10 cellular contexts compared by ENCODE assay signal in genomic region chr21:41933259-41934079, GRCh38. TPM values are rescaled to one million over a fixed set of nuclear protein-coding genes. Genes with fewer than 3 reads are reported as not detected.
DNase-seq lines count a peak whose midpoint lies in the region; ATAC-seq and TF ChIP-seq lines count a peak whose summit lies in the region.
"Had no signal": no experiment of that assay in that cellular context is flagged by ENCODE, and none has a peak within 500 bp of the region (broad histone marks: within the 10 kb centered on the region; RNA-seq: fewer than 3 reads in every experiment).

No MANE protein-coding gene starts in this region.

- DNase-seq in HT-29 (ENCODE audit: low spot score) (peak; percentile 43), MCF 10A (ENCODE audit: unreplicated experiment) (peak; percentile 74), left kidney (ENCODE audit: low read depth, low spot score) (peak; percentile 61)
- DNase-seq: activated CD4-positive, alpha-beta memory T cell treated with anti-CD3 and anti-CD28 coated beads for 36 hours had no signal

- no peaks in the 10 kb centered on the region for H3K27me3 ChIP-seq in subcutaneous abdominal adipose tissue (ENCODE audit: control insufficient read depth in 5 of 5, insufficient read depth in 4 of 5, low read length in 5 of 5)

- no peaks in the 10 kb centered on the region for H3K9me3 ChIP-seq in subcutaneous abdominal adipose tissue (ENCODE audit: control insufficient read depth in 5 of 5, low read length in 5 of 5)

- peaks cover 36% of the 10 kb centered on the region for H3K4me1 Mint-ChIP-seq in MCF 10A (ENCODE audit: insufficient read depth, unreplicated experiment)
- H3K4me1 Mint-ChIP-seq in activated T-helper 17 cell treated with anti-CD3 and anti-CD28 coated beads, Interleukin-2, amount 50 U/mL, for 72 hours, result no peaks in the 10 kb centered on the region

- H3K27ac Mint-ChIP-seq in MCF 10A (ENCODE audit: low read depth, unreplicated experiment), result peak overlapping the region; percentile 84
- H3K27ac Mint-ChIP-seq in activated T-helper 17 cell treated with anti-CD3 and anti-CD28 coated beads, Interleukin-2, amount 50 U/mL, for 72 hours, result no peak overlapping the region
- H3K27ac Mint-ChIP-seq: activated CD4-positive, alpha-beta memory T cell treated with anti-CD3 and anti-CD28 coated beads for 36 hours had no signal

- H3K9ac ChIP-seq in subcutaneous abdominal adipose tissue (ENCODE audit: low read length in 5 of 5), result peak overlapping the region in 4 of 5 donors; percentile 38 to 70 (median 66)
- H3K9ac ChIP-seq: KMS-11 had no signal

- no peak overlapping the region for H3K4me3 Mint-ChIP-seq in MCF 10A (ENCODE audit: unreplicated experiment)
- H3K4me3 Mint-ChIP-seq in activated T-helper 17 cell treated with anti-CD3 and anti-CD28 coated beads, Interleukin-2, amount 50 U/mL, for 72 hours, result no peak overlapping the region
- H3K4me3 Mint-ChIP-seq: activated CD4-positive, alpha-beta memory T cell treated with anti-CD3 and anti-CD28 coated beads for 36 hours had no signal

- peak overlapping the region; percentile 43 to 68 (median 60) for H3K4me3 ChIP-seq in subcutaneous abdominal adipose tissue (ENCODE audit: low read depth in 1 of 5, low read length in 5 of 5)

- POLR2A ChIA-PET in MCF 10A (lab: Yijun Ruan, JAX), result interaction anchor here (0.7 to 3.6 kb wide), 7 partner anchors 15 to 332 kb away, joined by 3 to 14 read pairs (median 7); partner anchors contain the start of genes PRDM15 and ZBTB21

- no peaks in the 10 kb centered on the region for H3K27me3 Mint-ChIP-seq in MCF 10A (ENCODE audit: insufficient read depth, unreplicated experiment)
- H3K27me3 Mint-ChIP-seq in activated T-helper 17 cell treated with anti-CD3 and anti-CD28 coated beads, Interleukin-2, amount 50 U/mL, for 72 hours, result peaks cover 4% of the 10 kb centered on the region

- peaks cover 9 to 49% (median 48%) of the 10 kb centered on the region in 5 donors for H3K4me1 ChIP-seq in subcutaneous abdominal adipose tissue (ENCODE audit: control insufficient read depth in 5 of 5, insufficient read depth in 5 of 5, low read length in 5 of 5)

- peak overlapping the region; percentile 88 for H3K27ac ChIP-seq in subcutaneous abdominal adipose tissue (ENCODE audit: low read depth, low read length)
- H3K27ac ChIP-seq: KMS-11 had no signal

- no peak for TF ChIP-seq CTCF in MCF 10A (IDR thresholded peaks at IDR 0.05; ENCODE audit: unreplicated experiment)

- H3K9me3 Mint-ChIP-seq in MCF 10A (ENCODE audit: unreplicated experiment), result no peaks in the 10 kb centered on the region
- H3K9me3 Mint-ChIP-seq in activated T-helper 17 cell treated with anti-CD3 and anti-CD28 coated beads, Interleukin-2, amount 50 U/mL, for 72 hours, result no peaks in the 10 kb centered on the region
- H3K9me3 Mint-ChIP-seq: activated CD4-positive, alpha-beta memory T cell treated with anti-CD3 and anti-CD28 coated beads for 36 hours had no signal

- intact Hi-C loops in MCF 10A (cut with micrococcal nuclease), result loop anchor here (2.0 kb wide), 2 partner anchors 19 to 55 kb away; partner anchors contain the start of gene PRDM15

- peaks cover 17% of the 10 kb centered on the region for H3K36me3 Mint-ChIP-seq in MCF 10A (ENCODE audit: insufficient read depth, unreplicated experiment)
- H3K36me3 Mint-ChIP-seq in activated T-helper 17 cell treated with anti-CD3 and anti-CD28 coated beads, Interleukin-2, amount 50 U/mL, for 72 hours (ENCODE audit: low read depth), result no peaks in the 10 kb centered on the region
- H3K36me3 Mint-ChIP-seq: activated CD4-positive, alpha-beta memory T cell treated with anti-CD3 and anti-CD28 coated beads for 36 hours had no signal

- ATAC-seq in GM19395 (IDR thresholded peaks at IDR 0.05; ENCODE audit: unreplicated experiment) (no peak), HG02763 (IDR thresholded peaks at IDR 0.05; ENCODE audit: unreplicated experiment) (no peak), GM19328 (IDR thresholded peaks at IDR 0.05; ENCODE audit: unreplicated experiment) (no peak)
- ATAC-seq in activated T-helper 17 cell treated with anti-CD3 and anti-CD28 coated beads, Interleukin-2, amount 50 U/mL, for 72 hours (replicated peaks), result no peak

- BruUV-seq in MCF 10A (replicated peaks; lab: Mats Ljungman, UMichigan), result no TSS peak

- CTCF ChIA-PET in MCF 10A (lab: Yijun Ruan, JAX), result interaction anchor here (0.6 to 1.7 kb wide), 11 partner anchors 16 to 461 kb away, joined by 3 to 6 read pairs (median 3); no protein-coding TSS in a partner anchor

- peaks cover 0 to 8% (median 0%) of the 10 kb centered on the region in 5 donors for H3K36me3 ChIP-seq in subcutaneous abdominal adipose tissue (ENCODE audit: control insufficient read depth in 5 of 5, insufficient read depth in 5 of 5, low read length in 5 of 5)

RNA-seq across cellular contexts. Expression of gene C2CD2, which starts 20.3 kb away (rescaled TPM):
- 10.6 and 17.9 TPM in 2 replicates for total RNA-seq in HT-29 (2014; rRNA removed; shearing (Covaris generic))
- total RNA-seq in MCF 10A (2022), result 25.0 and 25.1 TPM in 2 replicates
- total RNA-seq in activated T-helper 17 cell treated with anti-CD3 and anti-CD28 coated beads, Interleukin-2, amount 50 U/mL, for 72 hours, result 1 to 10 TPM; 4.6 to 8.2 TPM

RNA-seq across cellular contexts. Expression of gene PRDM15, which starts 54.3 kb away (rescaled TPM):
- 6.2 and 10.9 TPM in 2 replicates for total RNA-seq in HT-29 (2014; rRNA removed; shearing (Covaris generic))
- 5.2 and 5.7 TPM in 2 replicates for total RNA-seq in MCF 10A (2022)
- total RNA-seq in activated T-helper 17 cell treated with anti-CD3 and anti-CD28 coated beads, Interleukin-2, amount 50 U/mL, for 72 hours, result 10 to 100 TPM; 17.1 to 17.6 TPM
